Comparison of ENCODE assay signal across 1 cellular context in the genomic region with DNA sequence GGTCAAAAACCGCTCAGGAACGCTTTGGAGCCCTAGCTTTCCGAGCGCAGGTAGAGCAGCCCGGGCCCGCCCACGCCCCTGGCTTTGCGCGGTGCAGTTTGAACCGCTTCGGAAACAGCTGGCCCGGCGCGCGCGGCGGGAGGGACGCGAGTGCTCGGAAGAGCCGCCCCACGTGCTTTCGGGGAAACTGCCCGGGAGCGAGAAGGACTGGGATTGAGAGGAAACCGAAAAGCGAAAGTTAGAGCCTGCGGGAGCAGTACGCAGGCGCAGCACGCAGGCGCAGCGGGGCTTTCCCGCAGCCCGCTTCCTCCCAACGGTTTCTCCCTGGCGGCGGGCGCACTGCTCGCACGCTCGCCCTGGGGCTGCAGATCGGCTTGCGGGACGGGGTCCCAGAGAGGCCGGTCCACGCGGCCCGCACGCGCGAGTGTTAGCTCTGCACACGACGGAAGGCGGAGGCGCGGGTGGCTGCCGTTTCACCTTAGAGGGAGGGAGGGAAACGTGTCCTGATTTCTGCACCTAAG.
TF ChIP-seq lines count a peak whose summit lies in the region.

No MANE protein-coding gene starts in this region.

TF ChIP-seq in HepG2, 621 proteins besides CTCF, POLR2A, EP300 and RAD21 (continued from another document and continues in another):
- TF ChIP-seq, protein P1, sequence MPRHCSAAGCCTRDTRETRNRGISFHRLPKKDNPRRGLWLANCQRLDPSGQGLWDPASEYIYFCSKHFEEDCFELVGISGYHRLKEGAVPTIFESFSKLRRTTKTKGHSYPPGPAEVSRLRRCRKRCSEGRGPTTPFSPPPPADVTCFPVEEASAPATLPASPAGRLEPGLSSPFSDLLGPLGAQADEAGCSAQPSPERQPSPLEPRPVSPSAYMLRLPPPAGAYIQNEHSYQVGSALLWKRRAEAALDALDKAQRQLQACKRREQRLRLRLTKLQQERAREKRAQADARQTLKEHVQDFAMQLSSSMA (CRISPR knock-in tag; IDR thresholded peaks at IDR 0.05), result peak; percentile 94
- TF ChIP-seq NR1H2 (CRISPR knock-in tag; IDR thresholded peaks at IDR 0.05; ENCODE audit: borderline replicate concordance, low read depth), result peak; percentile 71; the same call in 1 of the 2 replicates
- peak; percentile 98 for TF ChIP-seq ZNF367 (CRISPR knock-in tag; IDR thresholded peaks at IDR 0.05; ENCODE audit: borderline replicate concordance)
- TF ChIP-seq MTF1 (CRISPR knock-in tag; IDR thresholded peaks at IDR 0.05), result peak; percentile 81; the same call in 1 of the 2 replicates
- peak; percentile 98 for TF ChIP-seq ZNF713 (CRISPR knock-in tag; IDR thresholded peaks at IDR 0.05)
- peak; percentile 98 for TF ChIP-seq AGO2 (optimal IDR thresholded peaks at IDR 0.05; ENCODE audit: low read depth, low read length)
- TF ChIP-seq SNAI1 (CRISPR knock-in tag; IDR thresholded peaks at IDR 0.05; ENCODE audit: borderline replicate concordance), result peak; percentile 91; the same call in 1 of the 2 replicates
- TF ChIP-seq ZNF333 (CRISPR knock-in tag; IDR thresholded peaks at IDR 0.05; ENCODE audit: borderline replicate concordance), result no peak
- peak; percentile 70; the same call in 1 of the 2 replicates for TF ChIP-seq ZSCAN25 (CRISPR knock-in tag; IDR thresholded peaks at IDR 0.05)
- peak; percentile 73 for TF ChIP-seq MAZ (IDR thresholded peaks at IDR 0.05; ENCODE audit: borderline replicate concordance, low read depth, low read length)
- TF ChIP-seq MAZ (CRISPR knock-in tag; IDR thresholded peaks at IDR 0.05; ENCODE audit: low read depth), result peak; percentile 100
- TF ChIP-seq DMAP1 (CRISPR knock-in tag; IDR thresholded peaks at IDR 0.05), result peak; percentile 100
- TF ChIP-seq NCOA2 (CRISPR knock-in tag; IDR thresholded peaks at IDR 0.05), result peak; percentile 98
- no peak for TF ChIP-seq FOXA1 (IDR thresholded peaks at IDR 0.05)
- TF ChIP-seq FOXA1 (CRISPR knock-in tag; IDR thresholded peaks at IDR 0.05), result peak; percentile 78
- TF ChIP-seq, protein P2, sequence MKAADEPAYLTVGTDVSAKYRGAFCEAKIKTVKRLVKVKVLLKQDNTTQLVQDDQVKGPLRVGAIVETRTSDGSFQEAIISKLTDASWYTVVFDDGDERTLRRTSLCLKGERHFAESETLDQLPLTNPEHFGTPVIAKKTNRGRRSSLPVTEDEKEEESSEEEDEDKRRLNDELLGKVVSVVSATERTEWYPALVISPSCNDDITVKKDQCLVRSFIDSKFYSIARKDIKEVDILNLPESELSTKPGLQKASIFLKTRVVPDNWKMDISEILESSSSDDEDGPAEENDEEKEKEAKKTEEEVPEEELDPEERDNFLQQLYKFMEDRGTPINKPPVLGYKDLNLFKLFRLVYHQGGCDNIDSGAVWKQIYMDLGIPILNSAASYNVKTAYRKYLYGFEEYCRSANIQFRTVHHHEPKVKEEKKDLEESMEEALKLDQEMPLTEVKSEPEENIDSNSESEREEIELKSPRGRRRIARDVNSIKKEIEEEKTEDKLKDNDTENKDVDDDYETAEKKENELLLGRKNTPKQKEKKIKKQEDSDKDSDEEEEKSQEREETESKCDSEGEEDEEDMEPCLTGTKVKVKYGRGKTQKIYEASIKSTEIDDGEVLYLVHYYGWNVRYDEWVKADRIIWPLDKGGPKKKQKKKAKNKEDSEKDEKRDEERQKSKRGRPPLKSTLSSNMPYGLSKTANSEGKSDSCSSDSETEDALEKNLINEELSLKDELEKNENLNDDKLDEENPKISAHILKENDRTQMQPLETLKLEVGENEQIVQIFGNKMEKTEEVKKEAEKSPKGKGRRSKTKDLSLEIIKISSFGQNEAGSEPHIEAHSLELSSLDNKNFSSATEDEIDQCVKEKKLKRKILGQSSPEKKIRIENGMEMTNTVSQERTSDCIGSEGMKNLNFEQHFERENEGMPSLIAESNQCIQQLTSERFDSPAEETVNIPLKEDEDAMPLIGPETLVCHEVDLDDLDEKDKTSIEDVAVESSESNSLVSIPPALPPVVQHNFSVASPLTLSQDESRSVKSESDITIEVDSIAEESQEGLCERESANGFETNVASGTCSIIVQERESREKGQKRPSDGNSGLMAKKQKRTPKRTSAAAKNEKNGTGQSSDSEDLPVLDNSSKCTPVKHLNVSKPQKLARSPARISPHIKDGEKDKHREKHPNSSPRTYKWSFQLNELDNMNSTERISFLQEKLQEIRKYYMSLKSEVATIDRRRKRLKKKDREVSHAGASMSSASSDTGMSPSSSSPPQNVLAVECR (CRISPR knock-in tag; IDR thresholded peaks at IDR 0.05; ENCODE audit: borderline replicate concordance), result peak; percentile 100
- peak; percentile 97 for TF ChIP-seq ZNF879 (CRISPR knock-in tag; IDR thresholded peaks at IDR 0.05)
- TF ChIP-seq ARNTL (CRISPR knock-in tag; IDR thresholded peaks at IDR 0.05), result peak; percentile 98
- TF ChIP-seq TSC22D2 (CRISPR knock-in tag; IDR thresholded peaks at IDR 0.05; ENCODE audit: borderline replicate concordance), result peak; percentile 99; the same call in 1 of the 2 replicates
- peak; percentile 70; the same call in 1 of the 2 replicates for TF ChIP-seq ESRRA (CRISPR knock-in tag; IDR thresholded peaks at IDR 0.05; ENCODE audit: low read depth)
- TF ChIP-seq CEBPG (CRISPR knock-in tag; IDR thresholded peaks at IDR 0.05), result peak; percentile 80
- TF ChIP-seq, protein P3, sequence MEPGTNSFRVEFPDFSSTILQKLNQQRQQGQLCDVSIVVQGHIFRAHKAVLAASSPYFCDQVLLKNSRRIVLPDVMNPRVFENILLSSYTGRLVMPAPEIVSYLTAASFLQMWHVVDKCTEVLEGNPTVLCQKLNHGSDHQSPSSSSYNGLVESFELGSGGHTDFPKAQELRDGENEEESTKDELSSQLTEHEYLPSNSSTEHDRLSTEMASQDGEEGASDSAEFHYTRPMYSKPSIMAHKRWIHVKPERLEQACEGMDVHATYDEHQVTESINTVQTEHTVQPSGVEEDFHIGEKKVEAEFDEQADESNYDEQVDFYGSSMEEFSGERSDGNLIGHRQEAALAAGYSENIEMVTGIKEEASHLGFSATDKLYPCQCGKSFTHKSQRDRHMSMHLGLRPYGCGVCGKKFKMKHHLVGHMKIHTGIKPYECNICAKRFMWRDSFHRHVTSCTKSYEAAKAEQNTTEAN (CRISPR knock-in tag; conservative IDR thresholded peaks at IDR 0.05), result peak; percentile 91
- TF ChIP-seq, protein P4, sequence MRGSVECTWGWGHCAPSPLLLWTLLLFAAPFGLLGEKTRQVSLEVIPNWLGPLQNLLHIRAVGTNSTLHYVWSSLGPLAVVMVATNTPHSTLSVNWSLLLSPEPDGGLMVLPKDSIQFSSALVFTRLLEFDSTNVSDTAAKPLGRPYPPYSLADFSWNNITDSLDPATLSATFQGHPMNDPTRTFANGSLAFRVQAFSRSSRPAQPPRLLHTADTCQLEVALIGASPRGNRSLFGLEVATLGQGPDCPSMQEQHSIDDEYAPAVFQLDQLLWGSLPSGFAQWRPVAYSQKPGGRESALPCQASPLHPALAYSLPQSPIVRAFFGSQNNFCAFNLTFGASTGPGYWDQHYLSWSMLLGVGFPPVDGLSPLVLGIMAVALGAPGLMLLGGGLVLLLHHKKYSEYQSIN (CRISPR knock-in tag; IDR thresholded peaks at IDR 0.05; ENCODE audit: borderline replicate concordance), result no peak
- no peak; the same call in none of the 2 replicates for TF ChIP-seq BRD4 (CRISPR knock-in tag; IDR thresholded peaks at IDR 0.05)
- TF ChIP-seq, protein P5, sequence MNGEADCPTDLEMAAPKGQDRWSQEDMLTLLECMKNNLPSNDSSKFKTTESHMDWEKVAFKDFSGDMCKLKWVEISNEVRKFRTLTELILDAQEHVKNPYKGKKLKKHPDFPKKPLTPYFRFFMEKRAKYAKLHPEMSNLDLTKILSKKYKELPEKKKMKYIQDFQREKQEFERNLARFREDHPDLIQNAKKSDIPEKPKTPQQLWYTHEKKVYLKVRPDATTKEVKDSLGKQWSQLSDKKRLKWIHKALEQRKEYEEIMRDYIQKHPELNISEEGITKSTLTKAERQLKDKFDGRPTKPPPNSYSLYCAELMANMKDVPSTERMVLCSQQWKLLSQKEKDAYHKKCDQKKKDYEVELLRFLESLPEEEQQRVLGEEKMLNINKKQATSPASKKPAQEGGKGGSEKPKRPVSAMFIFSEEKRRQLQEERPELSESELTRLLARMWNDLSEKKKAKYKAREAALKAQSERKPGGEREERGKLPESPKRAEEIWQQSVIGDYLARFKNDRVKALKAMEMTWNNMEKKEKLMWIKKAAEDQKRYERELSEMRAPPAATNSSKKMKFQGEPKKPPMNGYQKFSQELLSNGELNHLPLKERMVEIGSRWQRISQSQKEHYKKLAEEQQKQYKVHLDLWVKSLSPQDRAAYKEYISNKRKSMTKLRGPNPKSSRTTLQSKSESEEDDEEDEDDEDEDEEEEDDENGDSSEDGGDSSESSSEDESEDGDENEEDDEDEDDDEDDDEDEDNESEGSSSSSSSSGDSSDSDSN (CRISPR knock-in tag; IDR thresholded peaks at IDR 0.05), result peak; percentile 97
- TF ChIP-seq KLF9 (CRISPR knock-in tag; IDR thresholded peaks at IDR 0.05; ENCODE audit: low read depth), result peak; percentile 100
- peak; percentile 93 for TF ChIP-seq NFYC (CRISPR knock-in tag; IDR thresholded peaks at IDR 0.05)
- TF ChIP-seq ZNF230 (CRISPR knock-in tag; IDR thresholded peaks at IDR 0.05), result no peak; the same call in 1 of the 2 replicates
- peak; percentile 96 for TF ChIP-seq GATAD1 (CRISPR knock-in tag; IDR thresholded peaks at IDR 0.05)
- TF ChIP-seq, protein P6, sequence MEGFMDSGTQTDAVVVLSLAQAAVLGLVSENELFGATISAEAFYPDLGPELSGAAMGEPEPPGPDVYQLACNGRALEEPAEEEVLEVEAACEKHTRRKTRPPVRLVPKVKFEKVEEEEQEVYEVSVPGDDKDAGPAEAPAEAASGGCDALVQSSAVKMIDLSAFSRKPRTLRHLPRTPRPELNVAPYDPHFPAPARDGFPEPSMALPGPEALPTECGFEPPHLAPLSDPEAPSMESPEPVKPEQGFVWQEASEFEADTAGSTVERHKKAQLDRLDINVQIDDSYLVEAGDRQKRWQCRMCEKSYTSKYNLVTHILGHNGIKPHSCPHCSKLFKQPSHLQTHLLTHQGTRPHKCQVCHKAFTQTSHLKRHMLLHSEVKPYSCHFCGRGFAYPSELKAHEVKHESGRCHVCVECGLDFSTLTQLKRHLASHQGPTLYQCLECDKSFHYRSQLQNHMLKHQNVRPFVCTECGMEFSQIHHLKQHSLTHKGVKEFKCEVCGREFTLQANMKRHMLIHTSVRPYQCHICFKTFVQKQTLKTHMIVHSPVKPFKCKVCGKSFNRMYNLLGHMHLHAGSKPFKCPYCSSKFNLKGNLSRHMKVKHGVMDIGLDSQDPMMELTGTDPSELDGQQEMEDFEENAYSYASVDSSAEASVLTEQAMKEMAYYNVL (CRISPR knock-in tag; IDR thresholded peaks at IDR 0.05; ENCODE audit: borderline replicate concordance), result peak; percentile 98
- TF ChIP-seq ZNF317 (CRISPR knock-in tag; IDR thresholded peaks at IDR 0.05), result peak; percentile 94
- TF ChIP-seq RBM22 (optimal IDR thresholded peaks at IDR 0.05; ENCODE audit: low read length), result no peak
- TF ChIP-seq, protein P7, sequence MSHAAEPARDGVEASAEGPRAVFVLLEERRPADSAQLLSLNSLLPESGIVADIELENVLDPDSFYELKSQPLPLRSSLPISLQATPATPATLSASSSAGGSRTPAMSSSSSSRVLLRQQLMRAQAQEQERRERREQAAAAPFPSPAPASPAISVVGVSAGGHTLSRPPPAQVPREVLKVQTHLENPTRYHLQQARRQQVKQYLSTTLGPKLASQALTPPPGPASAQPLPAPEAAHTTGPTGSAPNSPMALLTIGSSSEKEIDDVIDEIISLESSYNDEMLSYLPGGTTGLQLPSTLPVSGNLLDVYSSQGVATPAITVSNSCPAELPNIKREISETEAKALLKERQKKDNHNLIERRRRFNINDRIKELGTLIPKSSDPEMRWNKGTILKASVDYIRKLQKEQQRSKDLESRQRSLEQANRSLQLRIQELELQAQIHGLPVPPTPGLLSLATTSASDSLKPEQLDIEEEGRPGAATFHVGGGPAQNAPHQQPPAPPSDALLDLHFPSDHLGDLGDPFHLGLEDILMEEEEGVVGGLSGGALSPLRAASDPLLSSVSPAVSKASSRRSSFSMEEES (CRISPR knock-in tag; IDR thresholded peaks at IDR 0.05), result peak; percentile 100
- TF ChIP-seq, protein P8, sequence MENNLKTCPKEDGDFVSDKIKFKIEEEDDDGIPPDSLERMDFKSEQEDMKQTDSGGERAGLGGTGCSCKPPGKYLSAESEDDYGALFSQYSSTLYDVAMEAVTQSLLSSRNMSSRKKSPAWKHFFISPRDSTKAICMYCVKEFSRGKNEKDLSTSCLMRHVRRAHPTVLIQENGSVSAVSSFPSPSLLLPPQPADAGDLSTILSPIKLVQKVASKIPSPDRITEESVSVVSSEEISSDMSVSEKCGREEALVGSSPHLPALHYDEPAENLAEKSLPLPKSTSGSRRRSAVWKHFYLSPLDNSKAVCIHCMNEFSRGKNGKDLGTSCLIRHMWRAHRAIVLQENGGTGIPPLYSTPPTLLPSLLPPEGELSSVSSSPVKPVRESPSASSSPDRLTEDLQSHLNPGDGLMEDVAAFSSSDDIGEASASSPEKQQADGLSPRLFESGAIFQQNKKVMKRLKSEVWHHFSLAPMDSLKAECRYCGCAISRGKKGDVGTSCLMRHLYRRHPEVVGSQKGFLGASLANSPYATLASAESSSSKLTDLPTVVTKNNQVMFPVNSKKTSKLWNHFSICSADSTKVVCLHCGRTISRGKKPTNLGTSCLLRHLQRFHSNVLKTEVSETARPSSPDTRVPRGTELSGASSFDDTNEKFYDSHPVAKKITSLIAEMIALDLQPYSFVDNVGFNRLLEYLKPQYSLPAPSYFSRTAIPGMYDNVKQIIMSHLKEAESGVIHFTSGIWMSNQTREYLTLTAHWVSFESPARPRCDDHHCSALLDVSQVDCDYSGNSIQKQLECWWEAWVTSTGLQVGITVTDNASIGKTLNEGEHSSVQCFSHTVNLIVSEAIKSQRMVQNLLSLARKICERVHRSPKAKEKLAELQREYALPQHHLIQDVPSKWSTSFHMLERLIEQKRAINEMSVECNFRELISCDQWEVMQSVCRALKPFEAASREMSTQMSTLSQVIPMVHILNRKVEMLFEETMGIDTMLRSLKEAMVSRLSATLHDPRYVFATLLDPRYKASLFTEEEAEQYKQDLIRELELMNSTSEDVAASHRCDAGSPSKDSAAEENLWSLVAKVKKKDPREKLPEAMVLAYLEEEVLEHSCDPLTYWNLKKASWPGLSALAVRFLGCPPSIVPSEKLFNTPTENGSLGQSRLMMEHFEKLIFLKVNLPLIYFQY (CRISPR knock-in tag; IDR thresholded peaks at IDR 0.05; ENCODE audit: borderline replicate concordance), result peak; percentile 99
- no peak; the same call in 1 of the 2 replicates for TF ChIP-seq SOX6 (IDR thresholded peaks at IDR 0.05)
- TF ChIP-seq SOX6 (CRISPR knock-in tag; IDR thresholded peaks at IDR 0.05), result peak; percentile 94
- TF ChIP-seq NRL (CRISPR knock-in tag; IDR thresholded peaks at IDR 0.05; ENCODE audit: borderline replicate concordance), result peak; percentile 99
- peak; percentile 100 for TF ChIP-seq MXI1 (IDR thresholded peaks at IDR 0.05; ENCODE audit: borderline replicate concordance, low read depth, low read length)
- TF ChIP-seq, protein P9, sequence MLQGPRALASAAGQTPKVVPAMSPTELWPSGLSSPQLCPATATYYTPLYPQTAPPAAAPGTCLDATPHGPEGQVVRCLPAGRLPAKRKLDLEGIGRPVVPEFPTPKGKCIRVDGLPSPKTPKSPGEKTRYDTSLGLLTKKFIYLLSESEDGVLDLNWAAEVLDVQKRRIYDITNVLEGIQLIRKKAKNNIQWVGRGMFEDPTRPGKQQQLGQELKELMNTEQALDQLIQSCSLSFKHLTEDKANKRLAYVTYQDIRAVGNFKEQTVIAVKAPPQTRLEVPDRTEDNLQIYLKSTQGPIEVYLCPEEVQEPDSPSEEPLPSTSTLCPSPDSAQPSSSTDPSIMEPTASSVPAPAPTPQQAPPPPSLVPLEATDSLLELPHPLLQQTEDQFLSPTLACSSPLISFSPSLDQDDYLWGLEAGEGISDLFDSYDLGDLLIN (CRISPR knock-in tag; IDR thresholded peaks at IDR 0.05; ENCODE audit: borderline replicate concordance), result peak; percentile 95; the same call in 1 of the 2 replicates
- no peak for TF ChIP-seq U2AF1 (optimal IDR thresholded peaks at IDR 0.05; ENCODE audit: low read depth, low read length)
- TF ChIP-seq ZNF543 (CRISPR knock-in tag; IDR thresholded peaks at IDR 0.05), result peak; percentile 89
- peak; percentile 37; the same call in 1 of the 2 replicates for TF ChIP-seq ZBTB8A (CRISPR knock-in tag; IDR thresholded peaks at IDR 0.05; ENCODE audit: borderline replicate concordance, low read depth)
